17 cellular contexts compared by ENCODE assay signal in genomic region chr3:39917060-39917773, GRCh38.
DNase-seq lines count a peak whose midpoint lies in the region; ATAC-seq and TF ChIP-seq lines count a peak whose summit lies in the region.
"Had no signal": no experiment of that assay in that cellular context is flagged by ENCODE, and none has a peak within 500 bp of the region (broad histone marks: within the 10 kb centered on the region; RNA-seq: fewer than 3 reads in every experiment).

No MANE protein-coding gene starts in this region.

- no peaks in the 10 kb centered on the region for H3K36me3 Mint-ChIP-seq in activated CD8-positive, alpha-beta memory T cell treated with anti-CD3 and anti-CD28 coated beads, Interleukin-2, amount 10 ng/mL, durations not matched to agents 7 days and 5 days

- H3K9me3 Mint-ChIP-seq in activated CD8-positive, alpha-beta memory T cell treated with anti-CD3 and anti-CD28 coated beads, Interleukin-2, amount 10 ng/mL, durations not matched to agents 7 days and 5 days (ENCODE audit: low read depth) = no peaks in the 10 kb centered on the region
- H3K9me3 Mint-ChIP-seq: neural crest cell had no signal

- H3K27ac Mint-ChIP-seq in activated CD8-positive, alpha-beta memory T cell treated with anti-CD3 and anti-CD28 coated beads, Interleukin-2, amount 10 ng/mL, durations not matched to agents 7 days and 5 days = no peak overlapping the region
- H3K27ac Mint-ChIP-seq: activated CD8-positive, alpha-beta T cell treated with anti-CD3 and anti-CD28 coated beads, Interleukin-2, amount 10 ng/mL, durations not matched to agents 7 days and 5 days had no signal

- H3K4me1 Mint-ChIP-seq in activated CD8-positive, alpha-beta memory T cell treated with anti-CD3 and anti-CD28 coated beads, Interleukin-2, amount 10 ng/mL, durations not matched to agents 7 days and 5 days = no peaks in the 10 kb centered on the region
- H3K4me1 Mint-ChIP-seq: neural crest cell had no signal

- ATAC-seq in HG02588 (IDR thresholded peaks at IDR 0.05; ENCODE audit: unreplicated experiment) (peak; percentile 65), sciatic nerve (no peak)
- no peak for ATAC-seq in activated CD8-positive, alpha-beta memory T cell treated with anti-CD3 and anti-CD28 coated beads, Interleukin-2, amount 10 ng/mL, durations not matched to agents 7 days and 5 days
- ATAC-seq: activated CD8-positive, alpha-beta T cell treated with anti-CD3 and anti-CD28 coated beads, Interleukin-2, amount 10 ng/mL, durations not matched to agents 7 days and 5 days had no signal

- TF ChIP-seq CTCF in fibroblast of pulmonary artery (IDR thresholded peaks at IDR 0.05; ENCODE audit: low read length, missing control alignments) = no peak

- H3K27me3 Mint-ChIP-seq in activated CD8-positive, alpha-beta memory T cell treated with anti-CD3 and anti-CD28 coated beads, Interleukin-2, amount 10 ng/mL, durations not matched to agents 7 days and 5 days = no peaks in the 10 kb centered on the region

- H3K4me3 Mint-ChIP-seq in activated CD8-positive, alpha-beta memory T cell treated with anti-CD3 and anti-CD28 coated beads, Interleukin-2, amount 10 ng/mL, durations not matched to agents 7 days and 5 days = no peak overlapping the region
- H3K4me3 Mint-ChIP-seq: activated CD8-positive, alpha-beta T cell treated with anti-CD3 and anti-CD28 coated beads, Interleukin-2, amount 10 ng/mL, durations not matched to agents 7 days and 5 days; neural crest cell had no signal

- DNase-seq in ELR (ENCODE audit: low read depth) = peak; percentile 72
- peak; percentile 4 for DNase-seq in M059J (ENCODE audit: low read depth)
- DNase-seq in fibroblast of pulmonary artery (ENCODE audit: low read depth) = peak; percentile 24
- no peak for DNase-seq in activated CD8-positive, alpha-beta memory T cell treated with anti-CD3 and anti-CD28 coated beads, Interleukin-2, amount 10 ng/mL, durations not matched to agents 7 days and 5 days
- no peak for DNase-seq in sciatic nerve (ENCODE audit: low spot score)
- DNase-seq in stimulated activated CD4-positive, alpha-beta T cell treated with anti-CD3 and anti-CD28 coated beads, Interleukin-4, amount 100 ng/mL, for 1 hour = no peak
- DNase-seq in cerebellum (ENCODE audit: low spot score) = no peak
- DNase-seq: activated CD8-positive, alpha-beta T cell treated with anti-CD3 and anti-CD28 coated beads, Interleukin-2, amount 10 ng/mL, durations not matched to agents 7 days and 5 days; DMS53; left ventricle myocardium inferior; MV-4-11; NCI-H446; T1000; transverse colon had no signal

- no peak overlapping the region for H3K4me3 ChIP-seq in fibroblast of pulmonary artery (replicated peaks; ENCODE audit: low read depth, low read length)
- H3K4me3 ChIP-seq: left ventricle myocardium inferior, smooth muscle cell, transverse colon had no signal

- intact Hi-C loops in sciatic nerve (cut with DNase I) = no loop called here

- CTCF ChIA-PET in activated CD8-positive, alpha-beta memory T cell treated with anti-CD3 and anti-CD28 coated beads, Interleukin-2, amount 10 ng/mL, durations not matched to agents 7 days and 5 days (lab: Charles Lee) = interaction anchor here (0.9 kb wide), 1 partner anchor 36 kb away, joined by 3 read pairs; no protein-coding TSS in a partner anchor

Comparison
In these comparisons a context has a peak if more than half of its experiments do, and no peak if none do; other contexts are left out.
1. DNase-seq: peak in ELR (single experiment), M059J (single experiment) and fibroblast of pulmonary artery (single experiment); none in activated CD8-positive, alpha-beta memory T cell treated with anti-CD3 and anti-CD28 coated beads, Interleukin-2, amount 10 ng/mL, durations not matched to agents 7 days and 5 days (single experiment), sciatic nerve (single experiment), stimulated activated CD4-positive, alpha-beta T cell treated with anti-CD3 and anti-CD28 coated beads, Interleukin-4, amount 100 ng/mL, for 1 hour (single experiment) and cerebellum (single experiment).